Comparison of ENCODE assay signal across 22 cellular contexts in genomic region chr2:7977900-7978299, GRCh38.
DNase-seq lines count a peak whose midpoint lies in the region; ATAC-seq and TF ChIP-seq lines count a peak whose summit lies in the region.
"Had no signal": no experiment of that assay in that cellular context is flagged by ENCODE, and none has a peak within 500 bp of the region (broad histone marks: within the 10 kb centered on the region; RNA-seq: fewer than 3 reads in every experiment).

No MANE protein-coding gene starts in this region.

- no peaks in the 10 kb centered on the region for H3K27me3 ChIP-seq in CD8-positive, alpha-beta T cell (ENCODE audit: insufficient read depth, low read length)

- POLR2A ChIA-PET in CD8-positive, alpha-beta T cell (lab: Charles Lee): no interaction called here

- H3K4me3 Mint-ChIP-seq in activated CD4-positive, alpha-beta T cell treated with anti-CD3 and anti-CD28 coated beads, Interleukin-2, amount 10 ng/mL, durations not matched to agents 24 days and 14 days: no peak overlapping the region
- no peak overlapping the region for H3K4me3 Mint-ChIP-seq in CD8-positive, alpha-beta T cell
- no peak overlapping the region for H3K4me3 Mint-ChIP-seq in T-helper 1 cell treated with Interleukin-12 subunit alpha and Interleukin-12 subunit beta and Interleukin-4 antibody, amounts not matched to agents 30 μg/mL and 1 μg/mL, for 36 hours
- H3K4me3 Mint-ChIP-seq: IgD-negative memory B cell had no signal

- TF ChIP-seq CTCF in CD8-positive, alpha-beta T cell (IDR thresholded peaks at IDR 0.05): no peak

- DNase-seq in activated CD4-positive, alpha-beta T cell treated with anti-CD3 and anti-CD28 coated beads, Interleukin-2, amount 10 ng/mL, durations not matched to agents 24 days and 14 days: no peak
- no peak for DNase-seq in activated CD4-positive, alpha-beta T cell treated with anti-CD3 and anti-CD28 coated beads for 4 hours
- DNase-seq in CD8-positive, alpha-beta T cell: no peak
- DNase-seq in left kidney (ENCODE audit: low read depth, low spot score): peak; percentile 58
- DNase-seq: 8988T; AML-193; C1 segment of cervical spinal cord; NCI-H1105; NCI-H146; NCI-H2029; NCI-H345; NCI-H524; NCI-H774; NK-92 treated with Interleukin-12 subunit alpha and Interleukin-12 subunit beta, amount 100 ng/mL, for 24 hours; SHP77 treated with DMSO at 0.1 percent for 48 hours; SK-N-SH had no signal

- peaks cover 4% of the 10 kb centered on the region for H3K27me3 Mint-ChIP-seq in activated CD4-positive, alpha-beta T cell treated with anti-CD3 and anti-CD28 coated beads, Interleukin-2, amount 10 ng/mL, durations not matched to agents 24 days and 14 days
- H3K27me3 Mint-ChIP-seq in CD8-positive, alpha-beta T cell (ENCODE audit: low read depth): no peaks in the 10 kb centered on the region
- peaks cover 12% of the 10 kb centered on the region for H3K27me3 Mint-ChIP-seq in T-helper 1 cell treated with Interleukin-12 subunit alpha and Interleukin-12 subunit beta and Interleukin-4 antibody, amounts not matched to agents 30 μg/mL and 1 μg/mL, for 36 hours (ENCODE audit: low read depth)

- peak overlapping the region; percentile 29 for H3K27ac Mint-ChIP-seq in activated CD4-positive, alpha-beta T cell treated with anti-CD3 and anti-CD28 coated beads, Interleukin-2, amount 10 ng/mL, durations not matched to agents 24 days and 14 days
- peak overlapping the region; percentile 20 for H3K27ac Mint-ChIP-seq in CD8-positive, alpha-beta T cell
- peak overlapping the region; percentile 28 for H3K27ac Mint-ChIP-seq in T-helper 1 cell treated with Interleukin-12 subunit alpha and Interleukin-12 subunit beta and Interleukin-4 antibody, amounts not matched to agents 30 μg/mL and 1 μg/mL, for 36 hours
- H3K27ac Mint-ChIP-seq: IgD-negative memory B cell had no signal

- no peaks in the 10 kb centered on the region for H3K9me3 Mint-ChIP-seq in activated CD4-positive, alpha-beta T cell treated with anti-CD3 and anti-CD28 coated beads, Interleukin-2, amount 10 ng/mL, durations not matched to agents 24 days and 14 days
- H3K9me3 Mint-ChIP-seq in CD8-positive, alpha-beta T cell: peaks cover 2% of the 10 kb centered on the region
- peaks cover 9% of the 10 kb centered on the region for H3K9me3 Mint-ChIP-seq in T-helper 1 cell treated with Interleukin-12 subunit alpha and Interleukin-12 subunit beta and Interleukin-4 antibody, amounts not matched to agents 30 μg/mL and 1 μg/mL, for 36 hours

- H3K4me1 ChIP-seq in CD8-positive, alpha-beta T cell (ENCODE audit: insufficient read depth, low read length): no peaks in the 10 kb centered on the region

- H3K36me3 ChIP-seq in CD8-positive, alpha-beta T cell (ENCODE audit: insufficient read depth, low read length): no peaks in the 10 kb centered on the region

- intact Hi-C loops in activated CD4-positive, alpha-beta T cell treated with anti-CD3 and anti-CD28 coated beads, Interleukin-2, amount 10 ng/mL, durations not matched to agents 24 days and 14 days (cut with micrococcal nuclease): no loop called here
- intact Hi-C loops in CD8-positive, alpha-beta T cell (cut with DNase I, micrococcal nuclease): no loop called here

- H3K9me3 ChIP-seq in CD8-positive, alpha-beta T cell (ENCODE audit: low read length): no peaks in the 10 kb centered on the region

- H3K36me3 Mint-ChIP-seq in activated CD4-positive, alpha-beta T cell treated with anti-CD3 and anti-CD28 coated beads, Interleukin-2, amount 10 ng/mL, durations not matched to agents 24 days and 14 days (ENCODE audit: low read depth): no peaks in the 10 kb centered on the region
- H3K36me3 Mint-ChIP-seq in CD8-positive, alpha-beta T cell: no peaks in the 10 kb centered on the region
- H3K36me3 Mint-ChIP-seq in T-helper 1 cell treated with Interleukin-12 subunit alpha and Interleukin-12 subunit beta and Interleukin-4 antibody, amounts not matched to agents 30 μg/mL and 1 μg/mL, for 36 hours (ENCODE audit: low read depth): no peaks in the 10 kb centered on the region
- H3K36me3 Mint-ChIP-seq: IgD-negative memory B cell had no signal

- ATAC-seq in CD8-positive, alpha-beta T cell: no peak
- ATAC-seq in GM18873 (IDR thresholded peaks at IDR 0.05; ENCODE audit: low FRiP score, unreplicated experiment) (no peak), GM21825 (IDR thresholded peaks at IDR 0.05; ENCODE audit: unreplicated experiment) (no peak)
- ATAC-seq: GM12878 had no signal

- CTCF ChIA-PET in CD8-positive, alpha-beta T cell (lab: Charles Lee): no interaction called here

- no peak overlapping the region for H3K4me3 ChIP-seq in CD8-positive, alpha-beta T cell (ENCODE audit: low read depth, low read length)
- H3K4me3 ChIP-seq: GM12878 had no signal

- no peak overlapping the region for H3K27ac ChIP-seq in CD8-positive, alpha-beta T cell (ENCODE audit: low read depth, low read length)
- H3K27ac ChIP-seq: RWPE1 had no signal

- H3K4me1 Mint-ChIP-seq in activated CD4-positive, alpha-beta T cell treated with anti-CD3 and anti-CD28 coated beads, Interleukin-2, amount 10 ng/mL, durations not matched to agents 24 days and 14 days: peaks cover 6% of the 10 kb centered on the region
- H3K4me1 Mint-ChIP-seq in CD8-positive, alpha-beta T cell (ENCODE audit: low read depth): peaks cover 13% of the 10 kb centered on the region
- H3K4me1 Mint-ChIP-seq in T-helper 1 cell treated with Interleukin-12 subunit alpha and Interleukin-12 subunit beta and Interleukin-4 antibody, amounts not matched to agents 30 μg/mL and 1 μg/mL, for 36 hours (ENCODE audit: low read depth): peaks cover 4% of the 10 kb centered on the region
- H3K4me1 Mint-ChIP-seq: IgD-negative memory B cell had no signal
